10 cellular contexts compared by ENCODE assay signal in the genomic region with DNA sequence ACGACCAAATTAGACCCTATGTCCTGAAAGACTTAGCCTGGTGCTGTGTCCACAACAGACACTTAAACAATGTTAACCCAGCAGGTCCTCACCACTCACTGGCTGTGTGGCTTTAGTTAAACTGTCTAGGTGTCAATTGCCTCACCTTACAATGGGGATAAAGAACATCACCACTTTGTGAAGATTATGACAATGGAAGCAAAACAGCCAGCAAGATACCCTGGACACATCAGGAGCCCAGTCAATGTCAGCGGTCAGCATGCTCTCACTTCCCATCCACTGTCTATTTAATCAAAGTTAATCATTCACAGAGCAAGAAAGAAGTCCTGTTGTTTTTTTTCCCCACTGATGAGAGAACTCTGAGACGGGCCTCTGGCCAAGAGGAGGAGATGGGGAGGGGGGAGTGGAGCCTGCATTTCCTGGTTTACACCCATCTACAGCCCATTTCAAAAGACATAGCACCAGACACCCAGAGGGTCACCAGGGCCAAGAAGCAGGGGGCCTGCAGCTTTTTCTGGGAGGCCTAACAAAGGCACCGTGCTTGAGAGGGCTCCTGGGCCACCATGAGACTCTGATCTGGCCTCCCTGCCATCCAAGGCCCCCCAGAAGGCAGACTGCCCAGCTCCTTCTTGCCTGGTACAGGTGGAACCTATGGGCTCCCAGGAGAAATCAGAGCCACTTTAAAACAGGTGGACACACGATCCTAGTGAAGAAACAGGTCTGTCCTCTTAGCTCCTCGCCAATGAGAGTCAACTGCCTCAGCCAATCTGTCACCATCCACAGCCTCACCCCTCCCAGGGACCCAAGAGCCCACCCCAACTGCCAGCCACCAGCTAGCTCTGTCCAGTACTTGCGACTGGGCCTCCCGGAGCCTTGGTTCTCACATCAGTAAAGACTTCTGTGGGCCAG. TPM values are rescaled to one million over a fixed set of nuclear protein-coding genes. Genes with fewer than 3 reads are reported as not detected.
DNase-seq lines count a peak whose midpoint lies in the region; ATAC-seq and TF ChIP-seq lines count a peak whose summit lies in the region.
"Had no signal": no experiment of that assay in that cellular context is flagged by ENCODE, and none has a peak within 500 bp of the region (broad histone marks: within the 10 kb centered on the region; RNA-seq: fewer than 3 reads in every experiment).

No MANE protein-coding gene starts in this region.

- no peaks in the 10 kb centered on the region for H3K36me3 ChIP-seq in CD4-positive, alpha-beta memory T cell (ENCODE audit: insufficient read depth, low read length)
- peaks cover 5% of the 10 kb centered on the region for H3K36me3 ChIP-seq in fibroblast of lung (ENCODE audit: control insufficient read depth, insufficient read depth, low read length)

- POLR2A ChIA-PET in CD4-positive, alpha-beta memory T cell (lab: Charles Lee; ENCODE audit: partially characterized antibody) = interaction anchor here (0.7 kb wide), 1 partner anchor 47 kb away, joined by 3 read pairs; no protein-coding TSS in a partner anchor

- peaks cover 96% of the 10 kb centered on the region for H3K79me2 ChIP-seq in fibroblast of lung (ENCODE audit: control insufficient read depth, insufficient read depth, low read length)

- no peaks in the 10 kb centered on the region for H3K27me3 ChIP-seq in CD4-positive, alpha-beta memory T cell (ENCODE audit: insufficient read depth, low read length)
- H3K27me3 ChIP-seq in fibroblast of lung (ENCODE audit: control insufficient read depth, insufficient read depth, low read length) = no peaks in the 10 kb centered on the region

- H4K20me1 ChIP-seq in fibroblast of lung (ENCODE audit: control insufficient read depth, extremely low read depth, insufficient read depth, low read length) = peaks cover 5% of the 10 kb centered on the region

- H3K27ac Mint-ChIP-seq in CD4-positive, alpha-beta memory T cell = peak overlapping the region in 6 of 7 donors; percentile 29 to 76 (median 65)
- H3K27ac Mint-ChIP-seq in osteocyte (ENCODE audit: unreplicated experiment) = peak overlapping the region; percentile 94
- H3K27ac Mint-ChIP-seq: activated B cell treated with CpG ODN at 0.5 μM for 24 hours had no signal

- H3K4me1 Mint-ChIP-seq in CD4-positive, alpha-beta memory T cell = peaks cover 8 to 43% (median 25%) of the 10 kb centered on the region in 4 donors
- H3K4me1 Mint-ChIP-seq in osteocyte (ENCODE audit: unreplicated experiment) = peaks cover 98% of the 10 kb centered on the region
- H3K4me1 Mint-ChIP-seq: activated B cell treated with CpG ODN at 0.5 μM for 24 hours had no signal

- CTCF ChIA-PET in CD4-positive, alpha-beta memory T cell (lab: Charles Lee; ENCODE audit: partially characterized antibody) = interaction anchor here (0.8 to 1.9 kb wide), 11 partner anchors 13 to 143 kb away, joined by 3 to 5 read pairs (median 4); no protein-coding TSS in a partner anchor

- H3K4me1 ChIP-seq in CD4-positive, alpha-beta memory T cell (ENCODE audit: insufficient read depth, low read length) = peaks cover 27% of the 10 kb centered on the region
- H3K4me1 ChIP-seq in fibroblast of lung (ENCODE audit: control insufficient read depth, extremely low read depth, insufficient read depth, low read length) = peaks cover 61% of the 10 kb centered on the region

- TF ChIP-seq CTCF in fibroblast of lung (conservative IDR thresholded peaks at IDR 0.05 in 1 of 2, IDR thresholded peaks at IDR 0.05 in 1 of 2; ENCODE audit: low read depth in 1 of 2, low read length in 2 of 2) = no peak
- TF ChIP-seq CTCF in osteocyte (IDR thresholded peaks at IDR 0.05) = no peak

- no peak overlapping the region for H3K9ac ChIP-seq in fibroblast of lung (ENCODE audit: insufficient read depth, low read length)

- H3K9me3 Mint-ChIP-seq in CD4-positive, alpha-beta memory T cell = no peaks in the 10 kb centered on the region
- no peaks in the 10 kb centered on the region for H3K9me3 Mint-ChIP-seq in osteocyte (ENCODE audit: unreplicated experiment)
- H3K9me3 Mint-ChIP-seq: activated B cell treated with CpG ODN at 0.5 μM for 24 hours had no signal

- no peak overlapping the region for H3K27ac ChIP-seq in CD4-positive, alpha-beta memory T cell (ENCODE audit: low read depth, low read length)
- H3K27ac ChIP-seq in fibroblast of lung (ENCODE audit: insufficient read depth, low read length) = peak overlapping the region; percentile 68

- no peak for DNase-seq in CD4-positive, alpha-beta memory T cell
- DNase-seq in fibroblast of lung (ENCODE audit: low read depth in 2 of 2) (peak; percentile 56 to 65), osteocyte (ENCODE audit: extremely low spot score, unreplicated experiment) (no peak), UCSD-AML1 (lab: John Stamatoyannopoulos, UW; ENCODE audit: unreplicated experiment) (no peak), ureter (ENCODE audit: low spot score) (no peak), SHP77 treated with DMSO at 0.1 percent for 48 hours (lab: John Stamatoyannopoulos, UW) (no peak)
- DNase-seq: activated B cell treated with CpG ODN at 0.5 μM for 24 hours, NCI-H1092 treated with DMSO at 0.1 percent for 48 hours had no signal

- ATAC-seq in SK-N-SH treated with all-trans-retinoic acid at 6 μM for 48 hours (peak; percentile 13), HG03571 (IDR thresholded peaks at IDR 0.05; ENCODE audit: unreplicated experiment) (no peak)

- no peak overlapping the region for H2AFZ ChIP-seq in fibroblast of lung (ENCODE audit: low read length)

- H3K4me3 Mint-ChIP-seq in CD4-positive, alpha-beta memory T cell = peak overlapping the region in 2 of 8 donors; percentile 28 to 33
- peak overlapping the region; percentile 35 for H3K4me3 Mint-ChIP-seq in osteocyte (ENCODE audit: unreplicated experiment)
- H3K4me3 Mint-ChIP-seq: activated B cell treated with CpG ODN at 0.5 μM for 24 hours had no signal

- peak overlapping the region; percentile 9 for H3K4me2 ChIP-seq in fibroblast of lung (ENCODE audit: extremely low read depth, insufficient read depth, low read length)

- H3K27me3 Mint-ChIP-seq in CD4-positive, alpha-beta memory T cell = no peaks in the 10 kb centered on the region
- H3K27me3 Mint-ChIP-seq in osteocyte (ENCODE audit: unreplicated experiment) = no peaks in the 10 kb centered on the region

- H3K9me3 ChIP-seq in CD4-positive, alpha-beta memory T cell (ENCODE audit: control insufficient read depth in 1 of 2, low read length in 2 of 2) = no peaks in the 10 kb centered on the region
- no peaks in the 10 kb centered on the region for H3K9me3 ChIP-seq in fibroblast of lung (ENCODE audit: control insufficient read depth, insufficient read depth, low read depth, low read length)

- H3K36me3 Mint-ChIP-seq in CD4-positive, alpha-beta memory T cell = no peaks in the 10 kb centered on the region
- H3K36me3 Mint-ChIP-seq in osteocyte (ENCODE audit: unreplicated experiment) = no peaks in the 10 kb centered on the region

- intact Hi-C loops in CD4-positive, alpha-beta memory T cell (cut with micrococcal nuclease) = loop anchor here (2.0 kb wide), 1 partner anchor 40 kb away; the partner anchor contains the start of gene ACTN1

- H3K4me3 ChIP-seq in CD4-positive, alpha-beta memory T cell (ENCODE audit: low read length in 2 of 2) = no peak overlapping the region
- H3K4me3 ChIP-seq in fibroblast of lung (replicated peaks in 1 of 4; ENCODE audit: control extremely low read depth in 1 of 4, insufficient read depth in 1 of 4, low read depth in 3 of 4, low read length in 4 of 4) = peak overlapping the region in 1 of 4 experiments; percentile 4

TF ChIP-seq in SK-N-SH treated with all-trans-retinoic acid at 6 μM for 48 hours, 23 proteins besides CTCF, POLR2A, EP300 and RAD21 (continues in another document):
- TF ChIP-seq ZC3H10 (CRISPR knock-in tag; IDR thresholded peaks at IDR 0.05) (no peak), POU6F1 (CRISPR knock-in tag; IDR thresholded peaks at IDR 0.05; ENCODE audit: borderline replicate concordance, low read depth) (no peak), CSRNP3 (CRISPR knock-in tag; IDR thresholded peaks at IDR 0.05) (no peak), CSDC2 (CRISPR knock-in tag; IDR thresholded peaks at IDR 0.05) (no peak)

RNA-seq across cellular contexts. Expression of gene ACTN1, which starts 40.3 kb away (rescaled TPM):
- 10 to 100 TPM; 70.8 to 75.1 TPM for total RNA-seq in CD4-positive, alpha-beta memory T cell
- 10 to 100 TPM; 33.6 to 63.3 TPM for polyA plus RNA-seq in CD4-positive, alpha-beta memory T cell
- total RNA-seq in fibroblast of lung (178 and 254 TPM in 2 replicates), osteocyte (371 and 380 TPM in 2 replicates), ureter (286 TPM)
- polyA plus RNA-seq in fibroblast of lung = 578 and 729 TPM in 2 replicates
- 491 and 638 TPM in 2 replicates for polyA plus RNA-seq in fibroblast of lung (2012)
- 1,123 and 1,490 TPM in 2 replicates for polyA minus RNA-seq in fibroblast of lung (ENCODE audit: low replicate concordance)

Comparison
In these comparisons a context has a peak if more than half of its experiments do, and no peak if none do; other contexts are left out.
1. DNase-seq: peak in fibroblast of lung (2 of 2); none in CD4-positive, alpha-beta memory T cell (0 of 5), osteocyte (single experiment), UCSD-AML1 (single experiment), ureter (single experiment) and SHP77 treated with DMSO at 0.1 percent for 48 hours (single experiment).